In genomic region chr7:42023216-42023724, GRCh38 we compare ENCODE assay signal across 26 cellular contexts.
A peak's percentile ranks its signal among the peaks of the same experiment; 100 is the strongest.
DNase-seq lines count a peak whose midpoint lies in the region; ATAC-seq and TF ChIP-seq lines count a peak whose summit lies in the region.
"Had no signal": no experiment of that assay in that cellular context is flagged by ENCODE, and none has a peak within 500 bp of the region (broad histone marks: within the 10 kb centered on the region; RNA-seq: fewer than 3 reads in every experiment).

No MANE protein-coding gene starts in this region.

- H2AK5ac ChIP-seq in mesenchymal stem cell (ENCODE audit: low read length, severe bottlenecking): no peak overlapping the region

- TF ChIP-seq CTCF in cardiac muscle cell (IDR thresholded peaks at IDR 0.05; ENCODE audit: low read depth, low read length) (no peak), omental fat pad (IDR thresholded peaks at IDR 0.05) (no peak), uterus (IDR thresholded peaks at IDR 0.05) (no peak)

- H3K18ac ChIP-seq in mesenchymal stem cell (ENCODE audit: low read depth in 1 of 2, low read length in 2 of 2): peak overlapping the region in 1 of 2 experiments; percentile 21

- peak overlapping the region; percentile 5 for H3K27ac ChIP-seq in cardiac muscle cell
- no peak overlapping the region for H3K27ac ChIP-seq in mesenchymal stem cell (ENCODE audit: low read length, poor library complexity, severe bottlenecking)
- peak overlapping the region; percentile 61 to 70 for H3K27ac ChIP-seq in uterus
- H3K27ac ChIP-seq: 22Rv1, BLaER1, RWPE1 had no signal

- WGBS in mesenchymal stem cell: 15% methylated on average over 9 of the region's 10 CpGs

- no peak overlapping the region for H2BK120ac ChIP-seq in mesenchymal stem cell (ENCODE audit: low read depth, low read length)

- peak; percentile 41 for ATAC-seq in omental fat pad (ENCODE audit: low FRiP score)
- ATAC-seq: GM12878, K562 had no signal

- H3K27me3 ChIP-seq in cardiac muscle cell (no peaks in the 10 kb centered on the region), mesenchymal stem cell (ENCODE audit: control insufficient read depth in 1 of 2, insufficient read depth in 1 of 2, low read length in 2 of 2) (no peaks in the 10 kb centered on the region), uterus (no peaks in the 10 kb centered on the region)
- H3K27me3 ChIP-seq: BLaER1 had no signal

- no peak overlapping the region for H2BK5ac ChIP-seq in mesenchymal stem cell (ENCODE audit: low read depth, low read length, poor library complexity, severe bottlenecking)

- no peaks in the 10 kb centered on the region for H3K9me3 ChIP-seq in cardiac muscle cell (ENCODE audit: low read depth)
- H3K9me3 ChIP-seq in mesenchymal stem cell (ENCODE audit: control insufficient read depth, low read length): no peaks in the 10 kb centered on the region
- H3K9me3 ChIP-seq in uterus: no peaks in the 10 kb centered on the region
- H3K9me3 ChIP-seq: BLaER1, Caco-2 had no signal

- H3K4me3 ChIP-seq in cardiac muscle cell (no peak overlapping the region), mesenchymal stem cell (ENCODE audit: insufficient read depth in 1 of 2, low read depth in 1 of 2, low read length in 2 of 2) (no peak overlapping the region), uterus (no peak overlapping the region)
- H3K4me3 ChIP-seq: BLaER1, GM12878, K562 had no signal

- no peak overlapping the region for H3K14ac ChIP-seq in mesenchymal stem cell (ENCODE audit: low read length in 2 of 2)

- H2BK15ac ChIP-seq in mesenchymal stem cell (ENCODE audit: low read depth, poor library complexity, severe bottlenecking): no peak overlapping the region

- no peak for TF ChIP-seq POLR2A in uterus (IDR thresholded peaks at IDR 0.05)

- H4K8ac ChIP-seq in mesenchymal stem cell (ENCODE audit: low read length): no peak overlapping the region

- H3K36me3 ChIP-seq in cardiac muscle cell (peaks cover 6% of the 10 kb centered on the region), mesenchymal stem cell (ENCODE audit: control insufficient read depth in 1 of 2, insufficient read depth in 2 of 2, low read depth in 1 of 2, low read length in 2 of 2) (peaks cover 19 to 75% of the 10 kb centered on the region in 2 experiments), uterus (no peaks in the 10 kb centered on the region)

- peaks cover 25% of the 10 kb centered on the region for H3K4me1 ChIP-seq in cardiac muscle cell (ENCODE audit: low read depth)
- H3K4me1 ChIP-seq in mesenchymal stem cell (ENCODE audit: control insufficient read depth, insufficient read depth, low read depth, low read length): no peaks in the 10 kb centered on the region
- no peaks in the 10 kb centered on the region for H3K4me1 ChIP-seq in uterus
- H3K4me1 ChIP-seq: Caco-2 had no signal

- DNase-seq in cardiac muscle cell (ENCODE audit: low read depth in 1 of 2, low spot score in 1 of 2) (peak in 1 of 2 donors; percentile 6), cardiac septum (ENCODE audit: low spot score) (no peak), mesenchymal stem cell (peak; percentile 54), omental fat pad (ENCODE audit: low spot score) (no peak), uterus (peak in 1 of 2 donors; percentile 37), T-helper 9 cell (no peak), epidermal melanocyte (ENCODE audit: insufficient read length, low spot score) (no peak), superior temporal gyrus (ENCODE audit: extremely low spot score) (no peak)
- DNase-seq: ACHN; Caco-2; CD4-positive, alpha-beta memory T cell; DMS 273 treated with DMSO at 0.1 percent for 48 hours; DMS79 treated with DMSO at 0.1 percent for 48 hours; NCI-H1092; NCI-H1436; NCI-H2029; NCI-H2227 treated with DMSO at 0.1 percent for 48 hours; NCI-H524; NCI-H774; NK-92 treated with Interleukin-12 subunit alpha and Interleukin-12 subunit beta, amount 100 ng/mL, for 24 hours; SHP77 treated with DMSO at 0.1 percent for 48 hours had no signal

- intact Hi-C loops in cardiac septum (cut with DNase I): no loop called here
- intact Hi-C loops in uterus (cut with DNase I; ENCODE audit: low total_unique reads): no loop called here

- H3K4ac ChIP-seq in mesenchymal stem cell (ENCODE audit: low read depth in 1 of 2, low read length in 2 of 2): no peak overlapping the region

- H4K91ac ChIP-seq in mesenchymal stem cell (ENCODE audit: low read length): no peak overlapping the region

- no peak overlapping the region for H3K4me2 ChIP-seq in mesenchymal stem cell (ENCODE audit: low read length, poor library complexity, severe bottlenecking)
- H3K4me2 ChIP-seq: BLaER1 had no signal

- H3K79me1 ChIP-seq in mesenchymal stem cell (replicated peaks; ENCODE audit: low read length, poor library complexity, severe bottlenecking): no peaks in the 10 kb centered on the region

- no peak overlapping the region for H3K9ac ChIP-seq in mesenchymal stem cell (ENCODE audit: low read length)
- H3K9ac ChIP-seq: BLaER1 had no signal

- H2BK12ac ChIP-seq in mesenchymal stem cell (ENCODE audit: low read length in 2 of 2): no peak overlapping the region

- no peak overlapping the region for H2AFZ ChIP-seq in mesenchymal stem cell (ENCODE audit: low read depth, low read length)

- no peak overlapping the region for H3K23ac ChIP-seq in mesenchymal stem cell (ENCODE audit: low read length in 2 of 2)
